ENCODE assay signal across 12 cellular contexts in genomic region chr17:78822552-78822951, GRCh38. TPM values are rescaled to one million over a fixed set of nuclear protein-coding genes. Genes with fewer than 3 reads are reported as not detected.
DNase-seq lines count a peak whose midpoint lies in the region; ATAC-seq and TF ChIP-seq lines count a peak whose summit lies in the region.
"Had no signal": no experiment of that assay in that cellular context is flagged by ENCODE, and none has a peak within 500 bp of the region (broad histone marks: within the 10 kb centered on the region; RNA-seq: fewer than 3 reads in every experiment).

No MANE protein-coding gene starts in this region.

- H3K4me1 Mint-ChIP-seq in memory B cell = peaks cover 17% of the 10 kb centered on the region

- peaks cover 20% of the 10 kb centered on the region for H3K9me1 ChIP-seq in IMR-90 (ENCODE audit: insufficient read depth, low read length)

- WGBS in IMR-90 (ENCODE audit: extremely low coverage in 2 of 2, insufficient read length in 1 of 2), 2 experiments = 35% methylated on average over 12 of the region's 14 CpGs; no CpG with 5 or more reads in 1 of the 2 experiments
- WGBS in mesendoderm (ENCODE audit: extremely low coverage, insufficient coverage, low lambda C conversion rate) = no CpG with 5 or more reads among the region's 14 CpGs

- H3K18ac ChIP-seq in IMR-90 (ENCODE audit: low read depth, low read length) (peak overlapping the region; percentile 40; the same call in 1 of the 2 replicates), mesendoderm (ENCODE audit: low read length) (no peak overlapping the region)

- no peak overlapping the region for H3K56ac ChIP-seq in IMR-90 (ENCODE audit: extremely low read depth, insufficient read depth, low read length)
- no peak overlapping the region for H3K56ac ChIP-seq in mesendoderm (ENCODE audit: low read length)

- H2AK9ac ChIP-seq in IMR-90 (replicated peaks; ENCODE audit: low read depth, low read length, poor library complexity) = peak overlapping the region; percentile 91

- POLR2A ChIA-PET in IMR-90 (lab: Charles Lee; ENCODE audit: unreplicated experiment) = interaction anchor here (0.5 kb wide), 1 partner anchor 9 kb away, joined by 4 read pairs; no protein-coding TSS in a partner anchor

- TF ChIP-seq CTCF in AG10803 (conservative IDR thresholded peaks at IDR 0.05; ENCODE audit: low read length) = no peak
- no peak for TF ChIP-seq CTCF in IMR-90 (conservative IDR thresholded peaks at IDR 0.05; ENCODE audit: low read depth, low read length)
- no peak for TF ChIP-seq CTCF in brain microvascular endothelial cell (IDR thresholded peaks at IDR 0.05; ENCODE audit: low read depth, low read length, missing control alignments)

- no peaks in the 10 kb centered on the region for H3K9me3 ChIP-seq in IMR-90 (ENCODE audit: control insufficient read depth, insufficient read depth, low read length)
- H3K9me3 ChIP-seq: esophagus squamous epithelium had no signal

- H3K79me1 ChIP-seq in IMR-90 (ENCODE audit: low read depth in 1 of 2, low read length in 2 of 2) = peaks cover 28 to 84% of the 10 kb centered on the region in 2 experiments
- peaks cover 8% of the 10 kb centered on the region for H3K79me1 ChIP-seq in mesendoderm (ENCODE audit: low read length)

- H3K36me3 Mint-ChIP-seq in memory B cell = peaks cover 44% of the 10 kb centered on the region

- TF ChIP-seq RAD21 in IMR-90 (IDR thresholded peaks at IDR 0.05; ENCODE audit: low read length) = no peak

- peak; percentile 96 for ATAC-seq in IMR-90 (ENCODE audit: low read depth)
- no peak for ATAC-seq in memory B cell (ENCODE audit: low read depth)
- no peak for ATAC-seq in activated CD4-positive, CD25-positive, alpha-beta regulatory T cell treated with anti-CD3 and anti-CD28 coated beads, Interleukin-2, amount 50 U/mL, for 24 hours
- no peak for ATAC-seq in HG02610 (IDR thresholded peaks at IDR 0.05; ENCODE audit: unreplicated experiment)

- H3K23ac ChIP-seq in IMR-90 (ENCODE audit: low read depth, low read length) (peak overlapping the region; percentile 34; the same call in 1 of the 2 replicates), mesendoderm (ENCODE audit: low read length) (no peak overlapping the region)

- H3K27ac Mint-ChIP-seq in memory B cell = peak overlapping the region; percentile 1

- H3K4me2 ChIP-seq in IMR-90 (ENCODE audit: low read depth, low read length) (peak overlapping the region; percentile 39), mesendoderm (ENCODE audit: low read length) (no peak overlapping the region)

- H3K27ac ChIP-seq in IMR-90 (ENCODE audit: insufficient read depth, low read length) = peak overlapping the region; percentile 86
- peak overlapping the region; percentile 89 for H3K27ac ChIP-seq in brain microvascular endothelial cell
- no peak overlapping the region for H3K27ac ChIP-seq in mesendoderm (ENCODE audit: low read depth, low read length)
- H3K27ac ChIP-seq: esophagus squamous epithelium had no signal

- peak overlapping the region; percentile 74 for H3K14ac ChIP-seq in IMR-90 (replicated peaks; ENCODE audit: low read depth, low read length)

- no peak overlapping the region for H3K4me3 Mint-ChIP-seq in memory B cell

- H3K27me3 Mint-ChIP-seq in memory B cell = no peaks in the 10 kb centered on the region

- H3K9ac ChIP-seq in IMR-90 (ENCODE audit: low read depth, low read length) (peak overlapping the region; percentile 25), mesendoderm (ENCODE audit: low read length) (no peak overlapping the region)

- TF ChIP-seq POLR2A in IMR-90 (IDR thresholded peaks at IDR 0.05; ENCODE audit: low read depth, low read length) = peak; percentile 91

- CTCF ChIA-PET in IMR-90 (lab: Yijun Ruan, JAX) = interaction anchor here (0.6 to 0.9 kb wide), 2 partner anchors 149 to 342 kb away, joined by 3 to 6 read pairs; no protein-coding TSS in a partner anchor

- H3K4me1 ChIP-seq in IMR-90 (ENCODE audit: control insufficient read depth, insufficient read depth, low read length) (peaks cover 16% of the 10 kb centered on the region), mesendoderm (ENCODE audit: control insufficient read depth, low read depth, low read length) (no peaks in the 10 kb centered on the region)

- H2BK5ac ChIP-seq in IMR-90 (ENCODE audit: low read depth, low read length, poor library complexity, severe bottlenecking) (peak overlapping the region; percentile 89), mesendoderm (ENCODE audit: low read length) (no peak overlapping the region)

- H3K4me3 ChIP-seq in AG10803 (ENCODE audit: low read length) = no peak overlapping the region
- H3K4me3 ChIP-seq in IMR-90 (ENCODE audit: insufficient read depth, low read depth, low read length) = no peak overlapping the region
- H3K4me3 ChIP-seq in brain microvascular endothelial cell (ENCODE audit: low read depth, low read length) = no peak overlapping the region
- H3K4me3 ChIP-seq in mesendoderm (ENCODE audit: low read length) = no peak overlapping the region
- H3K4me3 ChIP-seq: esophagus squamous epithelium had no signal

- no peaks in the 10 kb centered on the region for H3K27me3 ChIP-seq in IMR-90 (ENCODE audit: control insufficient read depth, insufficient read depth, low read length)
- H3K27me3 ChIP-seq in brain microvascular endothelial cell (replicated peaks) = no peaks in the 10 kb centered on the region
- H3K27me3 ChIP-seq in mesendoderm (ENCODE audit: insufficient read depth, low read length, poor library complexity) = no peaks in the 10 kb centered on the region
- H3K27me3 ChIP-seq: esophagus squamous epithelium had no signal

- peak overlapping the region; percentile 24; the same call in 1 of the 2 replicates for H2BK20ac ChIP-seq in IMR-90 (ENCODE audit: low read depth, low read length)

- H2BK15ac ChIP-seq in IMR-90 (ENCODE audit: low read depth, low read length) = peak overlapping the region; percentile 81; the same call in 1 of the 3 replicates
- no peak overlapping the region for H2BK15ac ChIP-seq in mesendoderm (replicated peaks; ENCODE audit: low read depth)

- dilution Hi-C loops in IMR-90 (cut with HindIII; ENCODE audit: low sequenced_read_pairs, unreplicated experiment) = no loop called here

- H4K8ac ChIP-seq in IMR-90 (ENCODE audit: low read depth in 2 of 2, low read length in 2 of 2) (peak overlapping the region; percentile 10 to 89; a peak in 3 of 4 replicates), mesendoderm (ENCODE audit: low read depth, low read length) (no peak overlapping the region)

- intact Hi-C loops in IMR-90 (cut with micrococcal nuclease) = loop anchor here (10.0 kb wide), 1 partner anchor 328 kb away; no protein-coding TSS in a partner anchor

- H2AK5ac ChIP-seq in IMR-90 (ENCODE audit: low read depth, low read length) (peak overlapping the region; percentile 74), mesendoderm (ENCODE audit: low read length) (no peak overlapping the region)

- BruUV-seq in IMR-90 (replicated peaks; lab: Mats Ljungman, UMichigan) = no TSS peak

- no peaks in the 10 kb centered on the region for H3K9me3 Mint-ChIP-seq in memory B cell

- H3K79me2 ChIP-seq in mesendoderm (ENCODE audit: control insufficient read depth, insufficient read depth, low read length) = peaks cover 3% of the 10 kb centered on the region

- peak overlapping the region; percentile 78 for H2AFZ ChIP-seq in IMR-90 (replicated peaks; ENCODE audit: low read length, poor library complexity)

- peak overlapping the region; percentile 80 for H2BK120ac ChIP-seq in IMR-90 (ENCODE audit: low read depth, low read length)
- H2BK120ac ChIP-seq in mesendoderm (ENCODE audit: low read depth, low read length) = no peak overlapping the region

- DNase-seq in AG10803 (ENCODE audit: low read depth) (peak; percentile 88), IMR-90 (peak; percentile 100), brain microvascular endothelial cell (peak; percentile 92), memory B cell (ENCODE audit: low spot score in 2 of 2) (no peak), COLO829 (ENCODE audit: low spot score) (no peak), mesendoderm (no peak)
- DNase-seq: activated CD8-positive, alpha-beta memory T cell treated with anti-CD3 and anti-CD28 coated beads, Interleukin-2, amount 50 U/mL, for 4 hours; esophagus squamous epithelium; NCI-H1105; stimulated activated CD4-positive, alpha-beta T cell treated with anti-CD3 and anti-CD28 coated beads, Interleukin-15, amount 100 ng/mL, for 24 hours had no signal

- H4K91ac ChIP-seq in IMR-90 (ENCODE audit: insufficient read depth, low read depth, low read length) = peak overlapping the region; percentile 73

- H3K36me3 ChIP-seq in IMR-90 (ENCODE audit: control insufficient read depth, insufficient read depth, low read length) = peaks cover 64% of the 10 kb centered on the region
- peaks cover 66% of the 10 kb centered on the region for H3K36me3 ChIP-seq in brain microvascular endothelial cell (replicated peaks)
- H3K36me3 ChIP-seq in mesendoderm (ENCODE audit: control insufficient read depth, insufficient read depth, low read length) = peaks cover 28% of the 10 kb centered on the region

- H3K4ac ChIP-seq in IMR-90 (ENCODE audit: low read depth, low read length) (peak overlapping the region; percentile 84), mesendoderm (ENCODE audit: low read depth, low read length) (no peak overlapping the region)

- in situ Hi-C loops in IMR-90 (cut with MboI; ENCODE audit: low sequenced_read_pairs) = no loop called here
- in situ Hi-C loops in brain microvascular endothelial cell (cut with HindIII; ENCODE audit: low pct_ligation_motif_present, low sequenced_read_pairs) = no loop called here

- H4K5ac ChIP-seq in IMR-90 (ENCODE audit: low read depth, low read length) (peak overlapping the region; percentile 51; the same call in 1 of the 2 replicates), mesendoderm (ENCODE audit: low read length) (no peak overlapping the region)

- peaks cover 16% of the 10 kb centered on the region for H4K20me1 ChIP-seq in IMR-90 (ENCODE audit: insufficient read depth, low read length)

TF ChIP-seq in IMR-90, 13 proteins besides CTCF, POLR2A, EP300 and RAD21 (continues in another document):
- TF ChIP-seq FOS (IDR thresholded peaks at IDR 0.05; ENCODE audit: low read depth, low read length) = peak; percentile 63; the same call in 1 of the 2 replicates
- no peak; the same call in 1 of the 2 replicates for TF ChIP-seq CHD1 (IDR thresholded peaks at IDR 0.05; ENCODE audit: low read depth, low read length)
- no peak; the same call in 1 of the 2 replicates for TF ChIP-seq BHLHE40 (IDR thresholded peaks at IDR 0.05; ENCODE audit: low read depth, low read length)
- peak; percentile 62 for TF ChIP-seq RCOR1 (IDR thresholded peaks at IDR 0.05; ENCODE audit: insufficient replicate concordance, low read length)

RNA-seq across cellular contexts. Expression of gene USP36, which starts 18.1 kb away (rescaled TPM):
- 28.3 and 30.6 TPM in 2 replicates for total RNA-seq in IMR-90 (2012; rRNA removed)
- 38.3 and 39.7 TPM in 2 replicates for polyA plus RNA-seq in IMR-90 (2012; rRNA removed)
- polyA plus RNA-seq in IMR-90 (2012; cell fraction: cytosol; rRNA removed) = 21.7 and 22.5 TPM in 2 replicates
- 135 and 196 TPM in 2 replicates for polyA plus RNA-seq in IMR-90 (2012; cell fraction: nucleus; rRNA removed; ENCODE audit: low replicate concordance)
- polyA plus RNA-seq in mesendoderm (2013, experiment 1 of 2) = 51.3 TPM
- 53.0 TPM for polyA plus RNA-seq in mesendoderm (2013, experiment 2 of 2)

RNA-seq across cellular contexts. Expression of gene CYTH1, which starts 40.5 kb away (rescaled TPM):
- total RNA-seq in IMR-90 (2012; rRNA removed) = 7.9 and 8.3 TPM in 2 replicates
- 10.1 and 12.4 TPM in 2 replicates for polyA plus RNA-seq in IMR-90 (2012; rRNA removed)
- polyA plus RNA-seq in IMR-90 (2012; cell fraction: cytosol; rRNA removed) = 6.2 and 9.0 TPM in 2 replicates
- polyA plus RNA-seq in IMR-90 (2012; cell fraction: nucleus; rRNA removed; ENCODE audit: low replicate concordance) = 46.8 and 57.8 TPM in 2 replicates
- 6.8 TPM for polyA plus RNA-seq in mesendoderm (2013, experiment 1 of 2)
- polyA plus RNA-seq in mesendoderm (2013, experiment 2 of 2) = 6.3 TPM

Comparison
In these comparisons a context has a peak if more than half of its experiments do, and no peak if none do; other contexts are left out.
1. DNase-seq: peak in AG10803 (single experiment), IMR-90 (single experiment) and brain microvascular endothelial cell (single experiment); none in memory B cell (0 of 2), COLO829 (single experiment) and mesendoderm (single experiment).